ENCODE assay signal across 8 cellular contexts in the genomic region with DNA sequence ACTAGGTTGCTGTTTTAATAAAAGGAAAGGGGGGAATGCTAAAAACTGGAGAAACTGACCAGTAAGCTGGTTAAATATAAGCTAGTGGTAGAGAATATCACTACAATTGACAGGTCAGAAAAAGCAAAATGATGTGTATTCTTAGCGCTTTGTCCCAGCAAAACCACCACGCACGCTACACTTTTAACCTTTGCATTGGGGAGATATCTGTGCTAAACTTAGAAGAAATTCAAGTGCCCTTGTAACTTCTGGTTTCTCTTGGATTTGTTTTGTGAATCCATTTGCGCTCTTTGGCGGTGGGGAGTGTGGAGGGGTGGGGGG. TPM values are rescaled to one million over a fixed set of nuclear protein-coding genes. Genes with fewer than 3 reads are reported as not detected.
A peak's percentile ranks its signal among the peaks of the same experiment; 100 is the strongest.
DNase-seq lines count a peak whose midpoint lies in the region; ATAC-seq and TF ChIP-seq lines count a peak whose summit lies in the region.

No MANE protein-coding gene starts in this region.

- H3K27me3 ChIP-seq in heart right ventricle = no peaks in the 10 kb centered on the region
- no peaks in the 10 kb centered on the region for H3K27me3 ChIP-seq in vagina

- H3K9me3 ChIP-seq in heart right ventricle (no peaks in the 10 kb centered on the region), vagina (no peaks in the 10 kb centered on the region)

- H3K27me3 Mint-ChIP-seq in brain (peaks cover 15% of the 10 kb centered on the region), mesothelial cell of epicardium (ENCODE audit: low read depth) (no peaks in the 10 kb centered on the region)

- H3K4me3 Mint-ChIP-seq in brain (peak overlapping the region; percentile 90 to 97 (median 91)), mesothelial cell of epicardium (peak overlapping the region; percentile 80)

- H3K4me1 ChIP-seq in heart right ventricle = peaks cover 3 to 59% (median 27%) of the 10 kb centered on the region in 9 donors
- peaks cover 76% of the 10 kb centered on the region for H3K4me1 ChIP-seq in vagina

- intact Hi-C loops in heart right ventricle (cut with DNase I) = loop anchor here in 5 of 10 donors (5.0 to 10.0 kb wide), 5 partner anchors 91 to 281 kb away; a partner anchor contains a TSS
- intact Hi-C loops in left ventricle myocardium superior (cut with micrococcal nuclease) = no loop called here
- intact Hi-C loops in vagina (cut with DNase I) = no loop called here
- intact Hi-C loops in posterior cingulate gyrus (cut with DNase I) = loop anchor here (5.0 to 10.0 kb wide), 3 partner anchors 111 to 311 kb away; a partner anchor contains a TSS

- H3K4me1 Mint-ChIP-seq in brain (peaks cover 85% of the 10 kb centered on the region), mesothelial cell of epicardium (peaks cover 39% of the 10 kb centered on the region)

- H3K27ac Mint-ChIP-seq in brain (peak overlapping the region; percentile 69 to 94 (median 87)), mesothelial cell of epicardium (peak overlapping the region; percentile 87)

- TF ChIP-seq CTCF in heart right ventricle (IDR thresholded peaks at IDR 0.05) (no peak), brain (conservative IDR thresholded peaks at IDR 0.05) (no peak), mesothelial cell of epicardium (IDR thresholded peaks at IDR 0.05; ENCODE audit: unreplicated experiment) (no peak), vagina (IDR thresholded peaks at IDR 0.05) (no peak)

- DNase-seq in heart right ventricle (no peak), left ventricle myocardium superior (no peak), mesothelial cell of epicardium (ENCODE audit: low spot score in 2 of 2, unreplicated experiment in 2 of 2) (no peak), vagina (ENCODE audit: extremely low spot score in 2 of 2) (no peak), OCI-M2 (lab: John Stamatoyannopoulos, UW; ENCODE audit: unreplicated experiment) (no peak), posterior cingulate gyrus (no peak)

- peak overlapping the region; percentile 43 to 97 (median 75) for H3K4me3 ChIP-seq in heart right ventricle
- H3K4me3 ChIP-seq in vagina = peak overlapping the region; percentile 92 to 99

- peaks cover 0 to 9% (median 0%) of the 10 kb centered on the region in 9 donors for H3K36me3 ChIP-seq in heart right ventricle
- H3K36me3 ChIP-seq in vagina = no peaks in the 10 kb centered on the region

- ATAC-seq in heart right ventricle (no peak), left ventricle myocardium superior (no peak), GM21423 (IDR thresholded peaks at IDR 0.05; ENCODE audit: unreplicated experiment) (no peak)

- peak overlapping the region in 8 of 10 donors; percentile 89 to 94 (median 92) for H3K27ac ChIP-seq in heart right ventricle
- H3K27ac ChIP-seq in vagina = peak overlapping the region; percentile 91

- WGBS in heart right ventricle, 2 donors = 49 to 69% methylated on average over 5 of the region's 5 CpGs

- no peaks in the 10 kb centered on the region for H3K9me3 Mint-ChIP-seq in brain
- no peaks in the 10 kb centered on the region for H3K9me3 Mint-ChIP-seq in mesothelial cell of epicardium

- no peak for TF ChIP-seq POLR2A in vagina (IDR thresholded peaks at IDR 0.05)

- H3K36me3 Mint-ChIP-seq in brain (peaks cover 3% of the 10 kb centered on the region), mesothelial cell of epicardium (no peaks in the 10 kb centered on the region)

RNA-seq across cellular contexts. Expression of a gene that starts 1.4 kb away (rescaled TPM):
- 10 to 100 TPM in 8 of 10 donors, 1 to 10 TPM in 2; 9.7 to 17.7 (median 12.8) TPM for total RNA-seq in heart right ventricle
- 1 to 10 TPM in 1 of 2 donors, under 1 TPM in 1; 0.94 to 2.3 TPM for polyA plus RNA-seq in heart right ventricle
- total RNA-seq in left ventricle myocardium superior = 10.3 TPM
- 1.3 TPM for polyA plus RNA-seq in brain (ENCODE audit: insufficient read depth, low read depth, low replicate concordance)
- total RNA-seq in mesothelial cell of epicardium = 13.9 to 15.6 TPM (median 14.2 TPM) in 3 replicates
- 20.9 TPM for total RNA-seq in vagina
